ENCODE assay signal across 15 cellular contexts in genomic region chr20:19811231-19811630, GRCh38. TPM values are rescaled to one million over a fixed set of nuclear protein-coding genes. Genes with fewer than 3 reads are reported as not detected.
DNase-seq lines count a peak whose midpoint lies in the region; TF ChIP-seq lines count a peak whose summit lies in the region.
"Had no signal": no experiment of that assay in that cellular context is flagged by ENCODE, and none has a peak within 500 bp of the region (broad histone marks: within the 10 kb centered on the region; RNA-seq: fewer than 3 reads in every experiment).

No MANE protein-coding gene starts in this region.

- H4K20me1 ChIP-seq in BLaER1 treated with 17β-estradiol and CSF1 and Interleukin-3, amounts not matched to agents 10 nM and 100 nM, result no peaks in the 10 kb centered on the region; a peak in 4 of 22 replicates

- peaks cover 69 to 98% (median 89%) of the 10 kb centered on the region in 10 experiments for H3K4me1 ChIP-seq in BLaER1 treated with 17β-estradiol and CSF1 and Interleukin-3, amounts not matched to agents 10 nM and 100 nM
- peaks cover 0 to 40% (median 18%) of the 10 kb centered on the region in 4 donors for H3K4me1 ChIP-seq in sigmoid colon
- H3K4me1 ChIP-seq: HAP-1 had no signal

- H3K4me3 Mint-ChIP-seq in activated CD4-positive, alpha-beta T cell treated with anti-CD3 and anti-CD28 coated beads, Interleukin-2, amount 10 ng/mL, durations not matched to agents 7 days and 5 days, result no peak overlapping the region
- H3K4me3 Mint-ChIP-seq: CD4-positive, alpha-beta memory T cell had no signal

- TF ChIP-seq EP300 in sigmoid colon (IDR thresholded peaks at IDR 0.05), result no peak

- H3K27me3 Mint-ChIP-seq in activated CD4-positive, alpha-beta T cell treated with anti-CD3 and anti-CD28 coated beads, Interleukin-2, amount 10 ng/mL, durations not matched to agents 7 days and 5 days, result peaks cover 9% of the 10 kb centered on the region

- no peaks in the 10 kb centered on the region for H3K4me1 Mint-ChIP-seq in activated CD4-positive, alpha-beta T cell treated with anti-CD3 and anti-CD28 coated beads, Interleukin-2, amount 10 ng/mL, durations not matched to agents 7 days and 5 days
- H3K4me1 Mint-ChIP-seq: CD4-positive, alpha-beta memory T cell had no signal

- no peak for TF ChIP-seq POLR2A in sigmoid colon (IDR thresholded peaks at IDR 0.05)

- 78 to 92% methylated on average over 8 of the region's 8 CpGs for WGBS in sigmoid colon, 2 donors

- H3K9me3 Mint-ChIP-seq in activated CD4-positive, alpha-beta T cell treated with anti-CD3 and anti-CD28 coated beads, Interleukin-2, amount 10 ng/mL, durations not matched to agents 7 days and 5 days, result no peaks in the 10 kb centered on the region
- H3K9me3 Mint-ChIP-seq: CD4-positive, alpha-beta memory T cell had no signal

- DNase-seq in AG04450 (ENCODE audit: low read depth, low spot score) (no peak), RWPE1 (ENCODE audit: low spot score) (no peak), sigmoid colon (peak; percentile 44), glomerular visceral epithelial cell (ENCODE audit: extremely low spot score) (no peak), SHP77 treated with DMSO at 0.1 percent for 48 hours (lab: John Stamatoyannopoulos, UW) (no peak), SIG-M5 (lab: John Stamatoyannopoulos, UW) (no peak)
- no peak for DNase-seq in activated CD4-positive, alpha-beta T cell treated with anti-CD3 and anti-CD28 coated beads, Interleukin-2, amount 10 ng/mL, durations not matched to agents 7 days and 5 days
- DNase-seq: CD4-positive, alpha-beta memory T cell; DMS79 treated with DMSO at 0.1 percent for 48 hours; EL; GOT3; KBM-7 had no signal

- no peak overlapping the region for H3K27ac Mint-ChIP-seq in activated CD4-positive, alpha-beta T cell treated with anti-CD3 and anti-CD28 coated beads, Interleukin-2, amount 10 ng/mL, durations not matched to agents 7 days and 5 days
- H3K27ac Mint-ChIP-seq: CD4-positive, alpha-beta memory T cell had no signal

- H3K27ac ChIP-seq in AG04450 (ENCODE audit: low read depth, low read length) (peak overlapping the region; percentile 59), RWPE1 (peak overlapping the region; percentile 8; the same call in 1 of the 2 replicates), sigmoid colon (no peak overlapping the region)
- H3K27ac ChIP-seq in BLaER1 treated with 17β-estradiol and CSF1 and Interleukin-3, amounts not matched to agents 10 nM and 100 nM, result peak overlapping the region in 3 of 11 experiments; percentile 19 to 34 (median 32); a peak in 4 of 22 replicates
- H3K27ac ChIP-seq: C4-2B had no signal

- POLR2A ChIA-PET in AG04450 (lab: Yijun Ruan, JAX), result interaction anchor here (0.6 to 1.8 kb wide), 3 partner anchors 25 to 163 kb away, joined by 3 to 6 read pairs (median 3); no protein-coding TSS in a partner anchor
- POLR2A ChIA-PET in RWPE1 (lab: Yijun Ruan, JAX; ENCODE audit: low non-redundant PET), result no interaction called here
- POLR2A ChIA-PET in activated CD4-positive, alpha-beta T cell treated with anti-CD3 and anti-CD28 coated beads, Interleukin-2, amount 10 ng/mL, durations not matched to agents 7 days and 5 days (lab: Charles Lee), result no interaction called here

- no peak overlapping the region for H3K9ac ChIP-seq in BLaER1 treated with 17β-estradiol and CSF1 and Interleukin-3, amounts not matched to agents 10 nM and 100 nM

- H3K9me3 ChIP-seq in AG04450 (ENCODE audit: control insufficient read depth, insufficient read depth, low read length) (no peaks in the 10 kb centered on the region; the same call in 1 of the 2 replicates), sigmoid colon (no peaks in the 10 kb centered on the region)
- no peaks in the 10 kb centered on the region for H3K9me3 ChIP-seq in BLaER1 treated with 17β-estradiol and CSF1 and Interleukin-3, amounts not matched to agents 10 nM and 100 nM (replicated peaks in 1 of 11)
- H3K9me3 ChIP-seq: HAP-1 had no signal

- peaks cover 0 to 21% (median 0%) of the 10 kb centered on the region in 11 experiments; a peak in 3 of 22 replicates for H3K36me3 ChIP-seq in BLaER1 treated with 17β-estradiol and CSF1 and Interleukin-3, amounts not matched to agents 10 nM and 100 nM
- peaks cover 0 to 10% (median 0%) of the 10 kb centered on the region in 4 donors for H3K36me3 ChIP-seq in sigmoid colon
- H3K36me3 ChIP-seq: HAP-1 had no signal

- CTCF ChIA-PET in AG04450 (lab: Charles Lee) (interaction anchor here (0.6 to 1.5 kb wide), 4 partner anchors 22 to 75 kb away, joined by 3 to 5 read pairs (median 4); no protein-coding TSS in a partner anchor), RWPE1 (lab: Yijun Ruan, JAX) (interaction anchor here (0.6 kb wide), 1 partner anchor 142 kb away, joined by 3 read pairs; no protein-coding TSS in a partner anchor)
- CTCF ChIA-PET in activated CD4-positive, alpha-beta T cell treated with anti-CD3 and anti-CD28 coated beads, Interleukin-2, amount 10 ng/mL, durations not matched to agents 7 days and 5 days (lab: Charles Lee), result no interaction called here

- peak overlapping the region; percentile 11 to 86 (median 55) for H3K4me2 ChIP-seq in BLaER1 treated with 17β-estradiol and CSF1 and Interleukin-3, amounts not matched to agents 10 nM and 100 nM

- TF ChIP-seq CTCF in AG04450 (IDR thresholded peaks at IDR 0.05; ENCODE audit: low read depth, low read length) (no peak), RWPE1 (conservative IDR thresholded peaks at IDR 0.05; ENCODE audit: low read depth) (no peak), sigmoid colon (IDR thresholded peaks at IDR 0.05) (no peak)

- H3K27me3 ChIP-seq in AG04450 (ENCODE audit: control insufficient read depth, insufficient read depth, low read length) (no peaks in the 10 kb centered on the region), sigmoid colon (no peaks in the 10 kb centered on the region)
- no peaks in the 10 kb centered on the region for H3K27me3 ChIP-seq in BLaER1 treated with 17β-estradiol and CSF1 and Interleukin-3, amounts not matched to agents 10 nM and 100 nM

- H3K36me3 Mint-ChIP-seq in activated CD4-positive, alpha-beta T cell treated with anti-CD3 and anti-CD28 coated beads, Interleukin-2, amount 10 ng/mL, durations not matched to agents 7 days and 5 days (ENCODE audit: low read depth), result no peaks in the 10 kb centered on the region
- H3K36me3 Mint-ChIP-seq: CD4-positive, alpha-beta memory T cell had no signal

- intact Hi-C loops in sigmoid colon (cut with DNase I), result no loop called here

- no peak overlapping the region for H3K4me3 ChIP-seq in AG04450 (ENCODE audit: low read depth, low read length)
- no peak overlapping the region for H3K4me3 ChIP-seq in BLaER1 treated with 17β-estradiol and CSF1 and Interleukin-3, amounts not matched to agents 10 nM and 100 nM
- no peak overlapping the region for H3K4me3 ChIP-seq in sigmoid colon
- H3K4me3 ChIP-seq: HAP-1 had no signal

RNA-seq across cellular contexts. Expression of gene RIN2, which starts 53.2 kb away (rescaled TPM):
- polyA plus RNA-seq in AG04450 (2011; rRNA removed), result 56.0 and 60.8 TPM in 2 replicates
- polyA minus RNA-seq in AG04450 (2011; rRNA and poly(A)+ RNA removed), result 187 and 211 TPM in 2 replicates
- total RNA-seq in sigmoid colon, result 10 to 100 TPM; 54.2 to 73.7 (median 57.8) TPM
- 10 to 100 TPM; 13.4 to 21.0 (median 16.7) TPM for polyA plus RNA-seq in sigmoid colon
- not detected for total RNA-seq in activated CD4-positive, alpha-beta T cell treated with anti-CD3 and anti-CD28 coated beads, Interleukin-2, amount 10 ng/mL, durations not matched to agents 7 days and 5 days
- polyA plus RNA-seq: CD4-positive, alpha-beta memory T cell had no signal

Comparison
In these comparisons a context has a peak if more than half of its experiments do, and no peak if none do; other contexts are left out.
1. H3K27ac ChIP-seq: peak in AG04450 (single experiment) and RWPE1 (single experiment); none in sigmoid colon (0 of 4).
2. RNA of gene RIN2, which starts 53.2 kb away (total RNA-seq): 54.2 to 73.7 TPM in sigmoid colon; not detected in activated CD4-positive, alpha-beta T cell treated with anti-CD3 and anti-CD28 coated beads, Interleukin-2, amount 10 ng/mL, durations not matched to agents 7 days and 5 days; every median in the first group is over 10 times any median in the second.